ENCODE assay signal across 8 cellular contexts in the genomic region with DNA sequence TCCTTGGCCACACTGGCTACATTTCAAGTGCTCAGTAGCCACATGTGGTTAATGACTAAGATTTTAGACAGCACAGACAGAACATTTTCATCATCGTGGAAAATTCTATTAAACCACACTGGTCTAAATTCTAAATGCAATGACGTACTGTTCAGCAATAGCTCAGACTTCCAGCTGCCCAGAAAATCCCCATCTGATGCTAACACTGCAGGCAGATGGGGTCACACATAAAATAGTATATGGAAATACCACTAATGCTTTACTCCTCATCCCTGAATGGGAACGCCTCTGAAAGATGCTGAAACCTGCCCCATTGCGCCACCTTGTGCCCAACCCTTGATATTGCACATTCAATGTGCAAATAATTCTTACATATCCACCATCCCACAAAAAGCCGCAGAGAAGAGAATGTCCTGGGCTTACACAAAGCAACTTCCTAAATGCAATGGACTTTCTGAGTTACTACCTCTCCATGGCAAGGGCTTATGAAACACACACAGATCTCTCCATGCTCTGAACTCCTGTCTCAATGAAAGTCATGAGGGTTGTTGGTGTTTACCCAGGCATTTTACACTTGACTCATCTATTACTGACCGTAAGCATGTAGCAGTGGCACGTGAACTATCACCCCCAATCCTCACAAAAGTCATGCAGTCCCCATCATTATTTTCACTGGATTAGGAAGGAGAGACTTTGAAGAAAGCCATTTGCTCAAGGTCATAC. TPM values are rescaled to one million over a fixed set of nuclear protein-coding genes. Genes with fewer than 3 reads are reported as not detected.
DNase-seq lines count a peak whose midpoint lies in the region; FAIRE-seq and TF ChIP-seq lines count a peak whose summit lies in the region.

No MANE protein-coding gene starts in this region.

- peaks cover 15% of the 10 kb centered on the region for H3K27me3 Mint-ChIP-seq in neural crest cell (ENCODE audit: low read depth)

- no peaks in the 10 kb centered on the region for H3K79me2 ChIP-seq in OCI-LY1 (ENCODE audit: insufficient read depth, low read length)

- no peaks in the 10 kb centered on the region for H3K36me3 Mint-ChIP-seq in neural crest cell (ENCODE audit: low read depth)

- H3F3A ChIP-seq in OCI-LY1 (ENCODE audit: insufficient read depth, low read length) = no peaks in the 10 kb centered on the region

- WGBS in suprapubic skin = 11% methylated on average over 7 of the region's 7 CpGs

- FAIRE-seq in HTR-8/SVneo (lab: Jason Lieb, UNC) = no peak

- H3K4me1 ChIP-seq in OCI-LY1 (ENCODE audit: insufficient read depth, low read length, severe bottlenecking) (no peaks in the 10 kb centered on the region), suprapubic skin (peaks cover 53% of the 10 kb centered on the region)

- no peak overlapping the region for H3K4me2 ChIP-seq in OCI-LY1 (ENCODE audit: low read length)

- H3K36me3 ChIP-seq in OCI-LY1 (ENCODE audit: insufficient read depth, low read length) (no peaks in the 10 kb centered on the region), suprapubic skin (no peaks in the 10 kb centered on the region)

- H2AFZ ChIP-seq in OCI-LY1 (ENCODE audit: low read length) = no peak overlapping the region

- no peak overlapping the region for H3K27ac Mint-ChIP-seq in neural crest cell (ENCODE audit: unreplicated experiment)

- H3K4me3 ChIP-seq in GM12865 (ENCODE audit: low read depth, low read length) (no peak overlapping the region), OCI-LY1 (ENCODE audit: low read depth, low read length, poor library complexity, severe bottlenecking) (no peak overlapping the region), fibroblast of mammary gland (ENCODE audit: control insufficient read depth, low read depth, low read length) (no peak overlapping the region), suprapubic skin (no peak overlapping the region)

- H3K9me3 ChIP-seq in OCI-LY1 (ENCODE audit: low read length) (no peaks in the 10 kb centered on the region), suprapubic skin (no peaks in the 10 kb centered on the region)

- DNase-seq in GM12865 (ENCODE audit: low read depth) (peak; percentile 59), HuH-7 (ENCODE audit: low spot score) (peak; percentile 52), activated T-cell treated with anti-CD3 and anti-CD28 coated beads for 24 hours (ENCODE audit: low read depth) (peak; percentile 48), fibroblast of mammary gland (ENCODE audit: low read depth) (peak; percentile 99), neural crest cell (ENCODE audit: low read depth, low spot score) (peak; percentile 72), suprapubic skin (ENCODE audit: low spot score in 2 of 2) (peak in 1 of 2 donors; percentile 81), HTR-8/SVneo (ENCODE audit: insufficient read length, low spot score) (no peak)

- TF ChIP-seq CTCF in GM12865 (IDR thresholded peaks at IDR 0.05; ENCODE audit: insufficient read depth, low read depth, low read length, missing control alignments) (peak; percentile 78), OCI-LY1 (IDR thresholded peaks at IDR 0.05; ENCODE audit: low read length) (peak; percentile 80), fibroblast of mammary gland (conservative IDR thresholded peaks at IDR 0.05; ENCODE audit: control insufficient read depth, insufficient read depth, low read depth, low read length) (peak; percentile 90), neural crest cell (conservative IDR thresholded peaks at IDR 0.05) (peak; percentile 86), suprapubic skin (IDR thresholded peaks at IDR 0.05) (peak; percentile 80 to 86)

- no peak overlapping the region for H3K9ac ChIP-seq in OCI-LY1 (ENCODE audit: low read length)

- peaks cover 10% of the 10 kb centered on the region for H3K4me1 Mint-ChIP-seq in neural crest cell

- H3K9me3 Mint-ChIP-seq in neural crest cell = no peaks in the 10 kb centered on the region

- H3K27me3 ChIP-seq in OCI-LY1 (ENCODE audit: insufficient read depth, low read length) (no peaks in the 10 kb centered on the region), suprapubic skin (no peaks in the 10 kb centered on the region)

- TF ChIP-seq EP300 in suprapubic skin (IDR thresholded peaks at IDR 0.05) = no peak

- no peaks in the 10 kb centered on the region for H4K20me1 ChIP-seq in OCI-LY1 (ENCODE audit: insufficient read depth, low read length)

- no peaks in the 10 kb centered on the region for H3K9me2 ChIP-seq in OCI-LY1 (ENCODE audit: low read depth, low read length)

- no peak for TF ChIP-seq POLR2A in suprapubic skin (IDR thresholded peaks at IDR 0.05)

- no peak overlapping the region for H3K27ac ChIP-seq in OCI-LY1 (ENCODE audit: low read depth, low read length, poor library complexity, severe bottlenecking)
- H3K27ac ChIP-seq in suprapubic skin = no peak overlapping the region

- no peak overlapping the region for H3K4me3 Mint-ChIP-seq in neural crest cell

RNA-seq across cellular contexts. Expression of a gene that starts 20.3 kb away (rescaled TPM):
- total RNA-seq in neural crest cell (not detected in 2 replicates), suprapubic skin (1 to 10 TPM; 2.9 to 4.7 (median 3.3) TPM)
